Comparison of ENCODE assay signal across 15 cellular contexts in genomic region chr16:85361441-85362118, GRCh38.
DNase-seq lines count a peak whose midpoint lies in the region; ATAC-seq and TF ChIP-seq lines count a peak whose summit lies in the region.
"Had no signal": no experiment of that assay in that cellular context is flagged by ENCODE, and none has a peak within 500 bp of the region (broad histone marks: within the 10 kb centered on the region; RNA-seq: fewer than 3 reads in every experiment).

No MANE protein-coding gene starts in this region.

- H3K9me3 ChIP-seq in Panc1 (ENCODE audit: control insufficient read depth, insufficient read depth, low read depth, low read length), result no peaks in the 10 kb centered on the region
- H3K9me3 ChIP-seq in lung (ENCODE audit: control insufficient read depth in 2 of 2, insufficient read depth in 1 of 2, low read length in 1 of 2), result no peaks in the 10 kb centered on the region
- H3K9me3 ChIP-seq in stomach smooth muscle (ENCODE audit: control insufficient read depth in 2 of 2, low read length in 2 of 2), result no peaks in the 10 kb centered on the region
- peaks cover 0 to 4% (median 0%) of the 10 kb centered on the region in 3 donors for H3K9me3 ChIP-seq in tibial artery
- H3K9me3 ChIP-seq: HAP-1 had no signal

- POLR2A ChIA-PET in Panc1 (lab: Charles Lee), result no interaction called here

- intact Hi-C loops in Panc1 (cut with micrococcal nuclease; ENCODE audit: unreplicated experiment), result no loop called here
- intact Hi-C loops in tibial artery (cut with DNase I; ENCODE audit: low total_unique reads), result no loop called here

- H3K36me3 ChIP-seq in Panc1 (ENCODE audit: control insufficient read depth, insufficient read depth, low read length) (no peaks in the 10 kb centered on the region), lung (ENCODE audit: control insufficient read depth in 2 of 2, insufficient read depth in 2 of 2, low read length in 2 of 2) (no peaks in the 10 kb centered on the region), stomach smooth muscle (ENCODE audit: control insufficient read depth in 2 of 2, insufficient read depth in 2 of 2, low read length in 2 of 2) (no peaks in the 10 kb centered on the region), tibial artery (no peaks in the 10 kb centered on the region)
- H3K36me3 ChIP-seq: HAP-1 had no signal

- ATAC-seq in Panc1 (no peak), lung (ENCODE audit: insufficient read depth, low FRiP score) (peak; percentile 58), HG03457 (IDR thresholded peaks at IDR 0.05; ENCODE audit: unreplicated experiment) (no peak)
- ATAC-seq: activated CD4-positive, CD25-positive, alpha-beta regulatory T cell treated with anti-CD3 and anti-CD28 coated beads, Interleukin-2, amount 50 U/mL, for 24 hours; stimulated activated naive B cell treated with anti-CD40 and anti-IgM and Interleukin-4, amounts not matched to agents 10 μg/mL and 1 μg/mL and 100 μg/mL, for 72 hours; T-cell had no signal

- in situ Hi-C loops in Panc1 (cut with HindIII; ENCODE audit: low pct_unique_long_range_greater_than_20kb, low sequenced_read_pairs), result no loop called here

- CTCF ChIA-PET in Panc1 (lab: Charles Lee), result no interaction called here

- no peak overlapping the region for H3K4me3 ChIP-seq in Panc1 (ENCODE audit: low read depth in 2 of 2, low read length in 2 of 2)
- no peak overlapping the region for H3K4me3 ChIP-seq in choroid plexus epithelial cell (ENCODE audit: low read depth, low read length)
- H3K4me3 ChIP-seq in lung, result no peak overlapping the region
- no peak overlapping the region for H3K4me3 ChIP-seq in stomach smooth muscle (ENCODE audit: low read length in 2 of 2)
- no peak overlapping the region for H3K4me3 ChIP-seq in tibial artery
- H3K4me3 ChIP-seq: HAP-1 had no signal

- no TSS peak for BruUV-seq in Panc1 (replicated peaks; lab: Mats Ljungman, UMichigan)

- TF ChIP-seq CTCF in Panc1 (IDR thresholded peaks at IDR 0.05) (no peak), choroid plexus epithelial cell (conservative IDR thresholded peaks at IDR 0.05; ENCODE audit: low read depth, low read length) (no peak), lung (IDR thresholded peaks at IDR 0.05; ENCODE audit: control extremely low read depth, extremely low read depth) (no peak), tibial artery (IDR thresholded peaks at IDR 0.05) (no peak)

- DNase-seq in Panc1 (ENCODE audit: low read depth, low spot score) (no peak), choroid plexus epithelial cell (ENCODE audit: low read depth) (peak; percentile 57), lung (ENCODE audit: low spot score) (peak; percentile 86), ureter (ENCODE audit: low spot score) (no peak), tibial artery (no peak)
- DNase-seq: CD8-positive, alpha-beta memory T cell; midbrain; NCI-H2171 treated with DMSO at 0.1 percent for 48 hours; retina; stimulated activated naive B cell treated with anti-CD40 and anti-IgM and Interleukin-4, amounts not matched to agents 10 μg/mL and 1 μg/mL and 100 μg/mL, for 72 hours; T-cell had no signal

- H3K4me1 ChIP-seq in Panc1 (ENCODE audit: control insufficient read depth, insufficient read depth, low read length) (peaks cover 6% of the 10 kb centered on the region), lung (ENCODE audit: control insufficient read depth in 2 of 2, insufficient read depth in 2 of 2, low read length in 2 of 2) (peaks cover 0 to 11% of the 10 kb centered on the region in 2 donors), stomach smooth muscle (ENCODE audit: control insufficient read depth, insufficient read depth, low read length) (peaks cover 47% of the 10 kb centered on the region), tibial artery (peaks cover 0 to 9% (median 3%) of the 10 kb centered on the region in 4 donors)
- H3K4me1 ChIP-seq: HAP-1 had no signal

- H3K27me3 ChIP-seq in Panc1 (ENCODE audit: control insufficient read depth, insufficient read depth, low read length), result no peaks in the 10 kb centered on the region
- H3K27me3 ChIP-seq in lung (ENCODE audit: control insufficient read depth, insufficient read depth), result no peaks in the 10 kb centered on the region
- no peaks in the 10 kb centered on the region for H3K27me3 ChIP-seq in stomach smooth muscle (ENCODE audit: control insufficient read depth in 1 of 2, insufficient read depth in 2 of 2, low read length in 2 of 2)
- no peaks in the 10 kb centered on the region for H3K27me3 ChIP-seq in tibial artery

- no peak overlapping the region for H3K9ac ChIP-seq in stomach smooth muscle (ENCODE audit: low read length in 2 of 2)

- 67 to 76% methylated on average over 23 of the region's 23 CpGs for WGBS in lung, 2 donors

- peak overlapping the region; percentile 10; the same call in 1 of the 2 replicates for H3K27ac ChIP-seq in Panc1 (ENCODE audit: low read length)
- H3K27ac ChIP-seq in lung (ENCODE audit: low read depth in 1 of 2, low read length in 1 of 2), result peak overlapping the region in 1 of 2 donors; percentile 76
- peak overlapping the region; percentile 6 for H3K27ac ChIP-seq in stomach smooth muscle (ENCODE audit: low read length)
- H3K27ac ChIP-seq in tibial artery, result no peak overlapping the region

Comparison
In these comparisons a context has a peak if more than half of its experiments do, and no peak if none do; other contexts are left out.
1. DNase-seq: peak in choroid plexus epithelial cell (single experiment) and lung (single experiment); none in Panc1 (single experiment), ureter (single experiment) and tibial artery (0 of 2).
2. H3K27ac ChIP-seq: peak in Panc1 (single experiment) and stomach smooth muscle (single experiment); none in tibial artery (0 of 2).